In the genomic region with DNA sequence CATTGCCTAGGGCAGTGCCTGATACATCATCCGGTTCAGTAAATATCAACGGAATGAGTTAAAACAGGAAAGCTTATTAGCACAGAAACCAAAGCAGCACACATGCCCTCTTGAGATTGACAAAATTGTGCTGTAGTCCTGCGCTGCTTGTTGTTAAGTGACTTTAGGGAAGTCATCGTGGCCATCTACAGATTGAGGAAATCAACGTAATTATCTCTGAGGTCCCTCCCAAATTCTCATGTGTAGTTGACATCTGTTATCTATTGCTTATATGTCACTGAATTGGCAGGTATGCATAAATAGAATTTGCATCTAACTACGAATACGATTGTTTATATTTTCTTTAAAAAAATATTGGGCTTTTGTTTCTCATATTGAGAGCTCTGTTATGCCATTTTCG, we compare ENCODE assay signal across 32 cellular contexts. TPM values are rescaled to one million over a fixed set of nuclear protein-coding genes. Genes with fewer than 3 reads are reported as not detected.
"Had no signal": no experiment of that assay in that cellular context is flagged by ENCODE, and none has a peak within 500 bp of the region (broad histone marks: within the 10 kb centered on the region; RNA-seq: fewer than 3 reads in every experiment).

No MANE protein-coding gene starts in this region.

- H3K9me3 Mint-ChIP-seq: activated naive CD8-positive, alpha-beta T cell treated with anti-CD3 and anti-CD28 coated beads, Interleukin-2, amount 10 ng/mL, durations not matched to agents 7 days and 5 days; T-cell had no signal

- H3K4me3 Mint-ChIP-seq: activated CD8-positive, alpha-beta T cell treated with anti-CD3 and anti-CD28 coated beads, Interleukin-2, amount 10 ng/mL, durations not matched to agents 7 days and 5 days; activated naive CD8-positive, alpha-beta T cell treated with anti-CD3 and anti-CD28 coated beads, Interleukin-2, amount 10 ng/mL, durations not matched to agents 7 days and 5 days; T-cell had no signal

- DNase-seq: activated CD4-positive, alpha-beta T cell treated with anti-CD3 and anti-CD28 coated beads for 4 hours; activated CD4-positive, alpha-beta T cell treated with anti-CD3 and anti-CD28 coated beads, Interleukin-2, amount 50 U/mL, for 4 hours; activated CD8-positive, alpha-beta memory T cell treated with anti-CD3 and anti-CD28 coated beads, Interleukin-2, amount 50 U/mL, for 48 hours; activated CD8-positive, alpha-beta T cell treated with anti-CD3 and anti-CD28 coated beads, Interleukin-2, amount 10 ng/mL, durations not matched to agents 7 days and 5 days; activated naive CD4-positive, alpha-beta T cell treated with anti-CD3 and anti-CD28 coated beads, Interleukin-2, amount 50 U/mL, for 16 hours; activated naive CD8-positive, alpha-beta T cell treated with anti-CD3 and anti-CD28 coated beads, Interleukin-2, amount 10 ng/mL, durations not matched to agents 7 days and 5 days; activated T-cell treated with anti-CD3 and anti-CD28 coated beads, Interleukin-2, amount 50 U/mL, for 1 hour; aorta; caudate nucleus; colonic mucosa; dermis blood vessel endothelial cell; Karpas-422; MM.1S; NCI-H1092 treated with DMSO at 0.1 percent for 48 hours; NCI-H1417 treated with DMSO at 0.1 percent for 48 hours; NCI-H1694; NCI-H2029; NCI-H345; NCI-H510A treated with DMSO at 0.1 percent for 48 hours; NCI-H69; NK-92 treated with Interleukin-12 subunit alpha and Interleukin-12 subunit beta, amount 100 ng/mL, for 24 hours; RPMI8226; T-cell; WERI-Rb-1 had no signal

- H3K36me3 Mint-ChIP-seq: T-cell had no signal

- ATAC-seq: activated CD4-positive, CD25-positive, alpha-beta regulatory T cell treated with anti-CD3 and anti-CD28 coated beads, Interleukin-2, amount 50 U/mL, for 24 hours; activated CD8-positive, alpha-beta T cell treated with anti-CD3 and anti-CD28 coated beads, Interleukin-2, amount 10 ng/mL, durations not matched to agents 7 days and 5 days; Panc1; Right ventricle myocardium inferior; SK-N-SH treated with all-trans-retinoic acid at 6 μM for 48 hours; T-cell had no signal

- H3K27ac Mint-ChIP-seq: activated CD8-positive, alpha-beta T cell treated with anti-CD3 and anti-CD28 coated beads, Interleukin-2, amount 10 ng/mL, durations not matched to agents 7 days and 5 days; activated naive CD8-positive, alpha-beta T cell treated with anti-CD3 and anti-CD28 coated beads, Interleukin-2, amount 10 ng/mL, durations not matched to agents 7 days and 5 days; T-cell had no signal

RNA-seq across cellular contexts. Expression of a gene that starts 13.8 kb away (rescaled TPM):
- total RNA-seq: activated CD8-positive, alpha-beta T cell treated with anti-CD3 and anti-CD28 coated beads, Interleukin-2, amount 10 ng/mL, durations not matched to agents 7 days and 5 days; activated naive CD8-positive, alpha-beta T cell treated with anti-CD3 and anti-CD28 coated beads, Interleukin-2, amount 10 ng/mL, durations not matched to agents 7 days and 5 days; aorta; breast epithelium; dermis blood vessel endothelial cell; OCI-LY7; Right ventricle myocardium inferior; SJSA1; T-cell; T-helper 2 cell treated with Interferon-gamma antibody and Interleukin-4, amounts not matched to agents 100 ng/mL and 5 ng/mL, for 36 hours had no signal

RNA-seq across cellular contexts. Expression of a gene that starts 28.7 kb away (rescaled TPM):
- total RNA-seq: SJSA1 had no signal
